Comparison of ENCODE assay signal across 27 cellular contexts in the genomic region with DNA sequence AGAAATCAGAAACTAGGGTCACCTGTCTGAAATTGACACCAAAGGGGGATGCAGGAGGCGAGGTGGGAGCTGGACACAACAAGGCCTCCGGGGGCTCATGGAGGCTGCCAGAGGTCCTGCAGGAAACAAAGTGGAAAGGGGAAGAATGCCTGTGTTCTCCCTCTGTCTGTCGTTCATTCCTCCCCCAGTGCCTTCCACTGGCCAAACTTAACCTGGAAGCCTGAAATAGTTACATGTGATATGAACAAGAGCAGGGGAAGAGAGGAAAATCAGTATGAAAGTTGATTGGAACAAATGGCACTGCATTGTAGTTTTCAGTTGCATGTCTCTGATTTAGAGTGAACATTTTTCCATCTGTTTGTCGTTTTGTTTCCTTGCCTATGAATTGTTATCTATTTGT.
"Had no signal": no experiment of that assay in that cellular context is flagged by ENCODE, and none has a peak within 500 bp of the region (broad histone marks: within the 10 kb centered on the region; RNA-seq: fewer than 3 reads in every experiment).

No MANE protein-coding gene starts in this region.

- DNase-seq: hypothalamus; islet precursor cell; mesendoderm; naive B cell; natural killer cell; nephron progenitor cell; nucleus accumbens; pancreas; posterior cingulate gyrus; retina; right lobe of liver; stimulated activated CD4-positive, alpha-beta T cell treated with anti-CD3 and anti-CD28 coated beads, Interleukin-1b, Interleukin-23, amount 100 ng/mL, for 48 hours; stimulated activated CD4-positive, alpha-beta T cell treated with anti-CD3 and anti-CD28 coated beads, Interleukin-2, amount 100 ng/mL, for 48 hours; stimulated activated CD4-positive, alpha-beta T cell treated with anti-CD3 and anti-CD28 coated beads, Interleukin-4, amount 100 ng/mL, for 4 hours; stimulated activated CD8-positive, alpha-beta memory T cell treated with anti-CD3 and anti-CD28 coated beads, Interleukin-4, amount 100 ng/mL, for 48 hours; stimulated activated naive CD4-positive, alpha-beta T cell treated with Interleukin-2 at 50 U/mL for 16 hours; stimulated activated naive CD8-positive, alpha-beta T cell treated with anti-CD3 and anti-CD28 coated beads, Interleukin-15, amount 100 ng/mL, for 72 hours; substantia nigra; upper lobe of left lung had no signal

- H3K4me2 ChIP-seq: smooth muscle cell had no signal

- FAIRE-seq: pancreas had no signal

- H3K27ac Mint-ChIP-seq: mesothelial cell of epicardium; naive B cell; natural killer cell; nephron progenitor cell; stimulated activated memory B cell treated with anti-CD40 and anti-IgM and Interleukin-4, amounts not matched to agents 10 μg/mL and 1 μg/mL and 100 μg/mL, for 72 hours; stimulated activated naive CD8-positive, alpha-beta T cell treated with anti-CD3 and anti-CD28 coated beads, Interleukin-15, amount 100 ng/mL, for 72 hours had no signal

- H3K4me1 Mint-ChIP-seq: naive B cell; natural killer cell; stimulated activated memory B cell treated with anti-CD40 and anti-IgM and Interleukin-4, amounts not matched to agents 10 μg/mL and 1 μg/mL and 100 μg/mL, for 72 hours; stimulated activated naive CD8-positive, alpha-beta T cell treated with anti-CD3 and anti-CD28 coated beads, Interleukin-15, amount 100 ng/mL, for 72 hours had no signal

- ATAC-seq: left lobe of liver; natural killer cell; pancreas; right lobe of liver; stimulated activated memory B cell treated with anti-CD40 and anti-IgM and Interleukin-4, amounts not matched to agents 10 μg/mL and 1 μg/mL and 100 μg/mL, for 72 hours; stimulated activated naive CD8-positive, alpha-beta T cell treated with anti-CD3 and anti-CD28 coated beads, Interleukin-15, amount 100 ng/mL, for 72 hours had no signal

- H3K36me3 ChIP-seq: pancreas, prostate gland, right lobe of liver, tibial nerve, upper lobe of left lung, vagina had no signal

- H3K9me3 Mint-ChIP-seq: mesothelial cell of epicardium, naive B cell, natural killer cell, nephron progenitor cell had no signal

- H3K4me1 ChIP-seq: pancreas, prostate gland, right lobe of liver, tibial nerve, upper lobe of left lung, vagina had no signal

- H3K27me3 Mint-ChIP-seq: naive B cell; stimulated activated memory B cell treated with anti-CD40 and anti-IgM and Interleukin-4, amounts not matched to agents 10 μg/mL and 1 μg/mL and 100 μg/mL, for 72 hours; stimulated activated naive CD8-positive, alpha-beta T cell treated with anti-CD3 and anti-CD28 coated beads, Interleukin-15, amount 100 ng/mL, for 72 hours had no signal

- H3K27me3 ChIP-seq: pancreas, right lobe of liver, tibial nerve, upper lobe of left lung, vagina had no signal

- H3K4me3 ChIP-seq: lung, pancreas, prostate gland, right lobe of liver, smooth muscle cell, tibial nerve, upper lobe of left lung, vagina had no signal

- H3K4me3 Mint-ChIP-seq: mesothelial cell of epicardium; naive B cell; natural killer cell; nephron progenitor cell; stimulated activated memory B cell treated with anti-CD40 and anti-IgM and Interleukin-4, amounts not matched to agents 10 μg/mL and 1 μg/mL and 100 μg/mL, for 72 hours; stimulated activated naive CD8-positive, alpha-beta T cell treated with anti-CD3 and anti-CD28 coated beads, Interleukin-15, amount 100 ng/mL, for 72 hours had no signal

- H3K36me3 Mint-ChIP-seq: mesothelial cell of epicardium; naive B cell; natural killer cell; stimulated activated memory B cell treated with anti-CD40 and anti-IgM and Interleukin-4, amounts not matched to agents 10 μg/mL and 1 μg/mL and 100 μg/mL, for 72 hours had no signal

- H3K9me3 ChIP-seq: pancreas, prostate gland, right lobe of liver, tibial nerve, upper lobe of left lung, vagina had no signal

- H3K27ac ChIP-seq: pancreas, prostate gland, right lobe of liver, tibial nerve, upper lobe of left lung, vagina had no signal
